Comparison of ENCODE assay signal across 8 cellular contexts in the genomic region with DNA sequence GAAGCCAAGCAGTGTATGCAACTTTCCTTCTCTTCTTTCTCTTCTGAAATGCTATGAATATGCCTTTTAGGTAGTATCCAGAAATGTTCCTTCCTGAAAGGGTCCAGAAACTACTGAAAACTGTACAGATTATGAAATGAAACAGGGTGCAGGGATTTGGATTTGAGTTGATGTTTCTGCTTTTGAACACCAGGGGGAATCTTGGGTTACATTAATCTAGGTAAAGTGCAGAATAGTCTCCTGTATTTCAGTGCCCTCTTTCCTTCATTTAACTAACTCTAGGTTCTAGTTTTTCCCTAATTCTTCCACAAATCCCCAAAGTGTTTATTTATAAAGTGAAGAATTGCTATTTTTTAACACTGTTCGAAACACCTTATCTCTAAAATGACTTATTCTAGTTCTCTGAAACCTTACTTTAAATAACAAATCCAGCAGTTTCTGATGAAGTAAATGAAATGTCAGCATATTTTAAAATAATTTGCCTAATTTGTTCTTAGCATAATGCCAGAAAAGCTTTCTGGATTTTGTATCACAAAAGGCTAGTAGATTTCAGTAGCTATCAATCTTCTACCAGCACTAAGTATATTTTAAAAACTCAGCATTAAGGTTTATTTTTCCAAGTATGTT.
A peak's percentile ranks its signal among the peaks of the same experiment; 100 is the strongest.
DNase-seq lines count a peak whose midpoint lies in the region; ATAC-seq and FAIRE-seq lines count a peak whose summit lies in the region.

No MANE protein-coding gene starts in this region.

- ATAC-seq in HG02798 (IDR thresholded peaks at IDR 0.05; ENCODE audit: poor library complexity, unreplicated experiment) (peak; percentile 67), left ventricle myocardium superior (peak; percentile 38)

- no peak for FAIRE-seq in RCC 7860 (lab: Jason Lieb, UNC)

- intact Hi-C loops in left ventricle myocardium superior (cut with micrococcal nuclease): no loop called here

- in situ Hi-C loops in G401 (cut with HindIII; ENCODE audit: low sequenced_read_pairs): no loop called here

- DNase-seq in G401 (ENCODE audit: low spot score) (peak; percentile 42), RCC 7860 (ENCODE audit: low spot score) (peak; percentile 10), left ventricle myocardium superior (no peak), NCI-H510A (lab: John Stamatoyannopoulos, UW) (no peak), COLO668 (lab: John Stamatoyannopoulos, UW; ENCODE audit: unreplicated experiment) (no peak)
- no peak for DNase-seq in activated CD8-positive, alpha-beta memory T cell treated with anti-CD3 and anti-CD28 coated beads, Interleukin-2, amount 50 U/mL, for 4 hours
- DNase-seq in stimulated activated CD4-positive, alpha-beta T cell treated with anti-CD3 and anti-CD28 coated beads, Interleukin-15, amount 100 ng/mL, for 24 hours: no peak

Comparison
In these comparisons a context has a peak if more than half of its experiments do, and no peak if none do; other contexts are left out.
1. DNase-seq: peak in G401 (single experiment) and RCC 7860 (single experiment); none in left ventricle myocardium superior (single experiment), activated CD8-positive, alpha-beta memory T cell treated with anti-CD3 and anti-CD28 coated beads, Interleukin-2, amount 50 U/mL, for 4 hours (single experiment), NCI-H510A (single experiment), stimulated activated CD4-positive, alpha-beta T cell treated with anti-CD3 and anti-CD28 coated beads, Interleukin-15, amount 100 ng/mL, for 24 hours (single experiment) and COLO668 (single experiment).